In the genomic region with DNA sequence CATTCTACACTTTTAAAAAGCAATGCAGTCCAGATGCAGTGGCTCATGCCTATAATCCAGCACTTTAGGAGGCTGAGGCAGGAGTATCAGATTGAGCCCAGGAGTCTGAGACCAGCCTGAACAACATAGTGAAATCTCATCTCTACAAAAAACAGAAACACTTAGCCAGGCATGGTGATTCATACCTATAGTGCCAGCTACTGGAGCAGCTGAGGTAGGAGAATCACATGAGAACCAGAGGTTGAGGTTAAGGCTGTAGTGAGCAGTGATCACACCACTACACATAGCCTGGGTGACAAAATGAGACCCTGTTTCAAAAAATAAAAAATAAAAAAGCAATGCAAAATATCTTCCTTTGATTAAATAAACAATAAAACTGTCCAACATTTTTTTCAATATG, we compare ENCODE assay signal across 10 cellular contexts.
"Had no signal": no experiment of that assay in that cellular context is flagged by ENCODE, and none has a peak within 500 bp of the region (broad histone marks: within the 10 kb centered on the region; RNA-seq: fewer than 3 reads in every experiment).

No MANE protein-coding gene starts in this region.

- DNase-seq: activated CD4-positive, alpha-beta T cell treated with anti-CD3 and anti-CD28 coated beads for 1 hour; activated CD4-positive, alpha-beta T cell treated with anti-CD3 and anti-CD28 coated beads, Interleukin-2, amount 50 U/mL, for 48 hours; activated CD8-positive, alpha-beta memory T cell treated with anti-CD3 and anti-CD28 coated beads, Interleukin-2, amount 50 U/mL, for 4 hours; activated naive CD4-positive, alpha-beta T cell treated with Interleukin-2 at 50 U/mL for 16 hours; activated naive CD8-positive, alpha-beta T cell treated with anti-CD3 and anti-CD28 coated beads, Interleukin-2, amount 50 U/mL, for 24 hours; foreskin melanocyte; head of caudate nucleus; sigmoid colon; stimulated activated CD4-positive, alpha-beta T cell treated with anti-CD3 and anti-CD28 coated beads, Interleukin-12 subunit alpha, Interleukin-12 subunit beta, amount 100 ng/mL, for 4 hours; stimulated activated naive CD4-positive, alpha-beta T cell treated with Interleukin-2 at 50 U/mL for 16 hours had no signal

- ATAC-seq: activated naive CD8-positive, alpha-beta T cell treated with anti-CD3 and anti-CD28 coated beads, Interleukin-2, amount 50 U/mL, for 24 hours had no signal
